In genomic region chr1:225662155-225662554, GRCh38 we compare ENCODE assay signal across 13 cellular contexts. TPM values are rescaled to one million over a fixed set of nuclear protein-coding genes. Genes with fewer than 3 reads are reported as not detected.
"Had no signal": no experiment of that assay in that cellular context is flagged by ENCODE, and none has a peak within 500 bp of the region (broad histone marks: within the 10 kb centered on the region; RNA-seq: fewer than 3 reads in every experiment).

No MANE protein-coding gene starts in this region.

- H3K4me3 ChIP-seq: cardiac muscle cell had no signal

- H3K36me3 ChIP-seq: cardiac muscle cell had no signal

- DNase-seq: activated CD4-positive, alpha-beta memory T cell treated with anti-CD3 and anti-CD28 coated beads for 36 hours; activated CD4-positive, alpha-beta T cell treated with anti-CD3 and anti-CD28 coated beads for 36 hours; activated naive CD4-positive, alpha-beta T cell treated with anti-CD3 and anti-CD28 coated beads, Interleukin-2, amount 50 U/mL, for 16 hours; activated T-cell treated with anti-CD3 and anti-CD28 coated beads, Interleukin-2, amount 50 U/mL, for 24 hours; foreskin fibroblast; glutamatergic neuron; mesenchymal stem cell; trophoblast cell had no signal

- H3K9me3 Mint-ChIP-seq: activated CD4-positive, alpha-beta memory T cell treated with anti-CD3 and anti-CD28 coated beads for 36 hours; activated T-cell treated with anti-CD3 and anti-CD28 coated beads, Interleukin-2, amount 50 U/mL, for 24 hours; stimulated activated effector memory CD8-positive, alpha-beta T cell treated with anti-CD3 and anti-CD28 coated beads, Interleukin-12 subunit alpha, Interleukin-12 subunit beta, amount 100 ng/mL, for 72 hours had no signal

- H3K36me3 Mint-ChIP-seq: activated CD4-positive, alpha-beta memory T cell treated with anti-CD3 and anti-CD28 coated beads for 36 hours; stimulated activated effector memory CD8-positive, alpha-beta T cell treated with anti-CD3 and anti-CD28 coated beads, Interleukin-12 subunit alpha, Interleukin-12 subunit beta, amount 100 ng/mL, for 72 hours had no signal

- H3K27me3 ChIP-seq: cardiac muscle cell had no signal

- H3K4me1 Mint-ChIP-seq: activated CD4-positive, alpha-beta T cell treated with anti-CD3 and anti-CD28 coated beads for 36 hours; stimulated activated effector memory CD8-positive, alpha-beta T cell treated with anti-CD3 and anti-CD28 coated beads, Interleukin-12 subunit alpha, Interleukin-12 subunit beta, amount 100 ng/mL, for 72 hours had no signal

- H3K27ac ChIP-seq: cardiac muscle cell, VCaP had no signal

- H3K27me3 Mint-ChIP-seq: activated CD4-positive, alpha-beta T cell treated with anti-CD3 and anti-CD28 coated beads for 36 hours; activated T-cell treated with anti-CD3 and anti-CD28 coated beads, Interleukin-2, amount 50 U/mL, for 24 hours had no signal

- H3K27ac Mint-ChIP-seq: activated CD4-positive, alpha-beta memory T cell treated with anti-CD3 and anti-CD28 coated beads for 36 hours; activated CD4-positive, alpha-beta T cell treated with anti-CD3 and anti-CD28 coated beads for 36 hours; activated T-cell treated with anti-CD3 and anti-CD28 coated beads, Interleukin-2, amount 50 U/mL, for 24 hours; stimulated activated effector memory CD8-positive, alpha-beta T cell treated with anti-CD3 and anti-CD28 coated beads, Interleukin-12 subunit alpha, Interleukin-12 subunit beta, amount 100 ng/mL, for 72 hours had no signal

- ATAC-seq: activated CD4-positive, alpha-beta T cell treated with anti-CD3 and anti-CD28 coated beads for 36 hours; esophagus mucosa; stimulated activated effector memory CD8-positive, alpha-beta T cell treated with anti-CD3 and anti-CD28 coated beads, Interleukin-12 subunit alpha, Interleukin-12 subunit beta, amount 100 ng/mL, for 72 hours had no signal

- H3K4me3 Mint-ChIP-seq: activated CD4-positive, alpha-beta memory T cell treated with anti-CD3 and anti-CD28 coated beads for 36 hours; activated CD4-positive, alpha-beta T cell treated with anti-CD3 and anti-CD28 coated beads for 36 hours; activated T-cell treated with anti-CD3 and anti-CD28 coated beads, Interleukin-2, amount 50 U/mL, for 24 hours; stimulated activated effector memory CD8-positive, alpha-beta T cell treated with anti-CD3 and anti-CD28 coated beads, Interleukin-12 subunit alpha, Interleukin-12 subunit beta, amount 100 ng/mL, for 72 hours had no signal

RNA-seq across cellular contexts. Expression of gene ENAH, which starts 9.2 kb away (rescaled TPM):
- total RNA-seq: T-helper 1 cell treated with Interleukin-12 subunit alpha and Interleukin-12 subunit beta and Interleukin-4 antibody, amounts not matched to agents 30 ng/mL and 1 ng/mL, for 36 hours had no signal
